8 cellular contexts compared by ENCODE assay signal in the genomic region with DNA sequence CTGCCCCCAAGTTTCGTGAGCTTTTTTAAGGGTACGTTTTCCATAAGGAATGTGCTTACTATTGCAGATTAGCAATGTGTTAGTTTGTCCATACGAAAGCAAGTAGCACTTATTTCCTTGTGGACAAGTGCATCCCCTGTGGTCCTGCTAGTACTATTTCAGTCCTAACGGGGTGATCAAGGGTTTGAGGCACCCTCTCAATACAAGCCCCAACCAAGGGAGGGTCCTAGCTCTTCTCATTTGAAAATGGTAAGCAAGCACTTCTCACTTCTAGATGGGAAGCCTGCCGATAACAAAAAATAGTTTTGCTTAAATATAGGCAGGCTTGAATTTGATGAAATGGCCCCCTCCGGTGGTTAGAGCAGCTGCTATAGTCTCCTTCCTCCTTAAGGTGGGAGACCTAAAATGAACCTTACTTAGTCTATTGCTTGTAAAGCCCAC.
A peak's percentile ranks its signal among the peaks of the same experiment; 100 is the strongest.
DNase-seq lines count a peak whose midpoint lies in the region; ATAC-seq and TF ChIP-seq lines count a peak whose summit lies in the region.

No MANE protein-coding gene starts in this region.

- H3F3A ChIP-seq in neural cell (ENCODE audit: insufficient read depth, low read length, poor library complexity, severe bottlenecking) = no peaks in the 10 kb centered on the region

- H3K27ac Mint-ChIP-seq in activated CD4-positive, alpha-beta T cell treated with anti-CD3 and anti-CD28 coated beads for 36 hours = no peak overlapping the region

- H3K4me3 ChIP-seq in epithelial cell of proximal tubule (ENCODE audit: low read depth, low read length) (peak overlapping the region; percentile 25), neural cell (ENCODE audit: low read length) (no peak overlapping the region)

- TF ChIP-seq RAD21 in neural cell (conservative IDR thresholded peaks at IDR 0.05) = peak; percentile 74

- H3K4me2 ChIP-seq in neural cell (ENCODE audit: low read length) = no peak overlapping the region

- no peak for TF ChIP-seq EP300 in neural cell (conservative IDR thresholded peaks at IDR 0.05; ENCODE audit: poor library complexity, severe bottlenecking)

- CTCF ChIA-PET in activated CD4-positive, alpha-beta T cell treated with anti-CD3 and anti-CD28 coated beads for 36 hours (lab: Charles Lee) = interaction anchor here (0.5 to 3.4 kb wide), 22 partner anchors 9 to 546 kb away, joined by 3 to 19 read pairs (median 3); a partner anchor contains a TSS

- H3K9me3 ChIP-seq in neural cell (ENCODE audit: low read length) = no peaks in the 10 kb centered on the region

- no peaks in the 10 kb centered on the region for H3K79me2 ChIP-seq in neural cell (replicated peaks; ENCODE audit: insufficient read depth, low read length)

- H4K20me1 ChIP-seq in neural cell (ENCODE audit: insufficient read depth) = no peaks in the 10 kb centered on the region

- no peaks in the 10 kb centered on the region for H3K27me3 ChIP-seq in neural cell (ENCODE audit: insufficient read depth, low read depth, low read length)

- DNase-seq in Ammon's horn (ENCODE audit: low spot score) (peak; percentile 18), NCI-H1092 treated with DMSO at 0.1 percent for 48 hours (lab: John Stamatoyannopoulos, UW) (peak; percentile 56), epithelial cell of proximal tubule (ENCODE audit: low read depth) (no peak), SK-N-DZ (ENCODE audit: low spot score) (no peak), ureter (ENCODE audit: low spot score) (no peak)
- DNase-seq in activated CD4-positive, alpha-beta T cell treated with anti-CD3 and anti-CD28 coated beads for 36 hours = peak; percentile 64

- H3K4me1 Mint-ChIP-seq in activated CD4-positive, alpha-beta T cell treated with anti-CD3 and anti-CD28 coated beads for 36 hours = peaks cover 23% of the 10 kb centered on the region

- no peaks in the 10 kb centered on the region for H3K9me3 Mint-ChIP-seq in activated CD4-positive, alpha-beta T cell treated with anti-CD3 and anti-CD28 coated beads for 36 hours (ENCODE audit: low read depth)

- H3K36me3 ChIP-seq in neural cell (ENCODE audit: insufficient read depth, low read length) = no peaks in the 10 kb centered on the region

- POLR2A ChIA-PET in activated CD4-positive, alpha-beta T cell treated with anti-CD3 and anti-CD28 coated beads for 36 hours (lab: Charles Lee) = no interaction called here

- no peaks in the 10 kb centered on the region for H3K36me3 Mint-ChIP-seq in activated CD4-positive, alpha-beta T cell treated with anti-CD3 and anti-CD28 coated beads for 36 hours (ENCODE audit: low read depth)

- H3K27me3 Mint-ChIP-seq in activated CD4-positive, alpha-beta T cell treated with anti-CD3 and anti-CD28 coated beads for 36 hours = no peaks in the 10 kb centered on the region

- peak; percentile 64 for ATAC-seq in GM18867 (IDR thresholded peaks at IDR 0.05; ENCODE audit: unreplicated experiment)
- peak; percentile 85 for ATAC-seq in activated CD4-positive, alpha-beta T cell treated with anti-CD3 and anti-CD28 coated beads for 36 hours

- H2AFZ ChIP-seq in neural cell (ENCODE audit: low read depth, low read length) = no peak overlapping the region

- no peaks in the 10 kb centered on the region for H3K9me2 ChIP-seq in neural cell (ENCODE audit: insufficient read depth, low read length)

- TF ChIP-seq CTCF in epithelial cell of proximal tubule (conservative IDR thresholded peaks at IDR 0.05; ENCODE audit: low read depth, low read length) (peak; percentile 80), neural cell (IDR thresholded peaks at IDR 0.05; ENCODE audit: poor library complexity, severe bottlenecking) (peak; percentile 66)

- H3K4me3 Mint-ChIP-seq in activated CD4-positive, alpha-beta T cell treated with anti-CD3 and anti-CD28 coated beads for 36 hours = no peak overlapping the region

- H3K27ac ChIP-seq in neural cell (ENCODE audit: low read length) = no peak overlapping the region

- no peak overlapping the region for H3K9ac ChIP-seq in neural cell (ENCODE audit: low read length)

- intact Hi-C loops in activated CD4-positive, alpha-beta T cell treated with anti-CD3 and anti-CD28 coated beads for 36 hours (cut with DNase I, micrococcal nuclease) = loop anchor here (5.0 to 10.0 kb wide), 3 partner anchors 353 to 685 kb away; a partner anchor contains a TSS

TF ChIP-seq in neural cell, 6 proteins besides CTCF, POLR2A, EP300 and RAD21:
- no peak for TF ChIP-seq EZH2 (IDR thresholded peaks at IDR 0.05; ENCODE audit: borderline replicate concordance, insufficient read depth, low read length, poor library complexity, severe bottlenecking)
- peak; percentile 74 for TF ChIP-seq SMC3 (conservative IDR thresholded peaks at IDR 0.05; ENCODE audit: poor library complexity)

Comparison
In these comparisons a context has a peak if more than half of its experiments do, and no peak if none do; other contexts are left out.
1. DNase-seq: peak in Ammon's horn (single experiment), NCI-H1092 treated with DMSO at 0.1 percent for 48 hours (single experiment) and activated CD4-positive, alpha-beta T cell treated with anti-CD3 and anti-CD28 coated beads for 36 hours (single experiment); none in epithelial cell of proximal tubule (single experiment), SK-N-DZ (single experiment) and ureter (single experiment).